ENCODE assay signal across 20 cellular contexts in genomic region chr10:21452203-21452602, GRCh38.
DNase-seq lines count a peak whose midpoint lies in the region; ATAC-seq, FAIRE-seq and TF ChIP-seq lines count a peak whose summit lies in the region.
"Had no signal": no experiment of that assay in that cellular context is flagged by ENCODE, and none has a peak within 500 bp of the region (broad histone marks: within the 10 kb centered on the region; RNA-seq: fewer than 3 reads in every experiment).

No MANE protein-coding gene starts in this region.

- TF ChIP-seq CTCF in HepG2 (CRISPR knock-in tag; IDR thresholded peaks at IDR 0.05) (no peak), right lobe of liver (IDR thresholded peaks at IDR 0.05) (no peak), fibroblast of mammary gland (conservative IDR thresholded peaks at IDR 0.05; ENCODE audit: control insufficient read depth, insufficient read depth, low read depth, low read length) (no peak), mesothelial cell of epicardium (IDR thresholded peaks at IDR 0.05; ENCODE audit: unreplicated experiment) (no peak), psoas muscle (IDR thresholded peaks at IDR 0.05) (no peak)

- H3K27me3 ChIP-seq in HepG2 (ENCODE audit: control insufficient read depth in 1 of 2, insufficient read depth in 2 of 2, low read length in 2 of 2) (peaks cover 0 to 10% of the 10 kb centered on the region in 2 experiments; a peak in 3 of 5 replicates), right lobe of liver (no peaks in the 10 kb centered on the region), adipocyte (replicated peaks; ENCODE audit: control insufficient read depth, insufficient read depth, low read length) (no peaks in the 10 kb centered on the region), mesendoderm (ENCODE audit: insufficient read depth, low read length, poor library complexity) (no peaks in the 10 kb centered on the region), psoas muscle (ENCODE audit: insufficient read depth in 3 of 3, low read length in 2 of 3) (no peaks in the 10 kb centered on the region)
- H3K27me3 ChIP-seq: BLaER1, SJSA1 had no signal

- H3K79me2 ChIP-seq in HepG2 (ENCODE audit: insufficient read depth, low read length), result no peaks in the 10 kb centered on the region
- no peaks in the 10 kb centered on the region for H3K79me2 ChIP-seq in mesendoderm (ENCODE audit: control insufficient read depth, insufficient read depth, low read length)

- intact Hi-C loops in HepG2 (cut with micrococcal nuclease; ENCODE audit: unreplicated experiment) (no loop called here), right lobe of liver (cut with DNase I) (no loop called here), psoas muscle (cut with DNase I) (no loop called here)

- TF ChIP-seq RAD21 in HepG2 (CRISPR knock-in tag; IDR thresholded peaks at IDR 0.05), result no peak

- H3K36me3 Mint-ChIP-seq in mesothelial cell of epicardium (no peaks in the 10 kb centered on the region), immature natural killer cell (no peaks in the 10 kb centered on the region)

- no peak overlapping the region for H3K4me3 Mint-ChIP-seq in mesothelial cell of epicardium
- H3K4me3 Mint-ChIP-seq in immature natural killer cell, result no peak overlapping the region
- H3K4me3 Mint-ChIP-seq: CD4-positive, alpha-beta T cell had no signal

- H3K27ac ChIP-seq in HepG2 (ENCODE audit: extremely low read length, insufficient read depth, low read length) (no peak overlapping the region), right lobe of liver (no peak overlapping the region), mesendoderm (ENCODE audit: low read depth, low read length) (no peak overlapping the region), psoas muscle (no peak overlapping the region)
- H3K27ac ChIP-seq: BLaER1, SJSA1 had no signal

- CTCF ChIA-PET in HepG2 (lab: Yijun Ruan, JAX; ENCODE audit: low intra/inter-chr PET ratio, low total read pairs), result no interaction called here

- H3K9me3 ChIP-seq in HepG2 (ENCODE audit: low read length) (no peaks in the 10 kb centered on the region), right lobe of liver (peaks cover 0 to 4% (median 0%) of the 10 kb centered on the region in 4 donors), adipocyte (ENCODE audit: control insufficient read depth, low read length) (peaks cover 41% of the 10 kb centered on the region), psoas muscle (peaks cover 4% of the 10 kb centered on the region)

- H3K79me1 ChIP-seq in mesendoderm (ENCODE audit: low read length), result no peaks in the 10 kb centered on the region

- H3K4me1 ChIP-seq in HepG2 (ENCODE audit: insufficient read depth, low read length), result peaks cover 6% of the 10 kb centered on the region; the same call in 1 of the 2 replicates
- H3K4me1 ChIP-seq in right lobe of liver, result no peaks in the 10 kb centered on the region
- H3K4me1 ChIP-seq in adipocyte (ENCODE audit: control insufficient read depth, insufficient read depth, low read length), result no peaks in the 10 kb centered on the region
- no peaks in the 10 kb centered on the region for H3K4me1 ChIP-seq in mesendoderm (ENCODE audit: control insufficient read depth, low read depth, low read length)
- no peaks in the 10 kb centered on the region for H3K4me1 ChIP-seq in psoas muscle
- H3K4me1 ChIP-seq: BLaER1, HAP-1, SJSA1 had no signal

- no peak overlapping the region for H2BK15ac ChIP-seq in mesendoderm (replicated peaks; ENCODE audit: low read depth)

- FAIRE-seq in HepG2 (lab: Jason Lieb, UNC), result no peak
- FAIRE-seq: A204.1, RCC 7860 had no signal

- H3K4me1 Mint-ChIP-seq in mesothelial cell of epicardium, result peaks cover 12% of the 10 kb centered on the region
- no peaks in the 10 kb centered on the region for H3K4me1 Mint-ChIP-seq in immature natural killer cell

- H3K18ac ChIP-seq in mesendoderm (ENCODE audit: low read length), result no peak overlapping the region

- H2AK5ac ChIP-seq in mesendoderm (ENCODE audit: low read length), result no peak overlapping the region

- in situ Hi-C loops in HepG2 (cut with HindIII; ENCODE audit: extremely low pct_ligation_motif_present, low pct_unique_long_range_greater_than_20kb), result no loop called here

- H3K4ac ChIP-seq in mesendoderm (ENCODE audit: low read depth, low read length), result no peak overlapping the region

- no peak overlapping the region for H4K5ac ChIP-seq in mesendoderm (ENCODE audit: low read length)

- no peaks in the 10 kb centered on the region for H4K20me1 ChIP-seq in HepG2 (ENCODE audit: insufficient read depth, low read length)
- H4K20me1 ChIP-seq: BLaER1 had no signal

- H3K9me3 Mint-ChIP-seq in mesothelial cell of epicardium, result peaks cover 6% of the 10 kb centered on the region
- no peaks in the 10 kb centered on the region for H3K9me3 Mint-ChIP-seq in immature natural killer cell
- H3K9me3 Mint-ChIP-seq: CD4-positive, alpha-beta T cell had no signal

- no peak overlapping the region for H3K4me2 ChIP-seq in HepG2 (ENCODE audit: low read depth, low read length)
- H3K4me2 ChIP-seq in mesendoderm (ENCODE audit: low read length), result no peak overlapping the region
- H3K4me2 ChIP-seq: BLaER1 had no signal

- no peak overlapping the region for H3K27ac Mint-ChIP-seq in mesothelial cell of epicardium
- no peak overlapping the region for H3K27ac Mint-ChIP-seq in immature natural killer cell
- H3K27ac Mint-ChIP-seq: CD4-positive, alpha-beta T cell had no signal

- POLR2A ChIA-PET in HepG2 (lab: Yijun Ruan, JAX), result no interaction called here

- TF ChIP-seq EP300 in HepG2 (IDR thresholded peaks at IDR 0.05; ENCODE audit: low read depth in 2 of 2, low read length in 2 of 2) (no peak), HepG2 (CRISPR knock-in tag; IDR thresholded peaks at IDR 0.05; ENCODE audit: borderline replicate concordance) (no peak)

- no peak overlapping the region for H2BK5ac ChIP-seq in mesendoderm (ENCODE audit: low read length)

- no peak overlapping the region for H2AFZ ChIP-seq in HepG2 (ENCODE audit: low read length)

- peak overlapping the region; percentile 12 for H2BK120ac ChIP-seq in mesendoderm (ENCODE audit: low read depth, low read length)

- H3K9ac ChIP-seq in HepG2 (ENCODE audit: insufficient read depth, low read depth, low read length) (no peak overlapping the region), adipocyte (ENCODE audit: low read length) (no peak overlapping the region), mesendoderm (ENCODE audit: low read length) (no peak overlapping the region)
- H3K9ac ChIP-seq: BLaER1 had no signal

- H3K27me3 Mint-ChIP-seq in mesothelial cell of epicardium (ENCODE audit: low read depth) (no peaks in the 10 kb centered on the region), immature natural killer cell (ENCODE audit: low read depth in 3 of 3) (peaks cover 0 to 14% (median 3%) of the 10 kb centered on the region in 3 donors)

- no TSS peak for BruUV-seq in HepG2 (replicated peaks; lab: Mats Ljungman, UMichigan)

- H3K23ac ChIP-seq in mesendoderm (ENCODE audit: low read length), result no peak overlapping the region

- ATAC-seq in HepG2 (no peak), right lobe of liver (no peak), psoas muscle (no peak)

- 50% methylated on average over 3 of the region's 3 CpGs for WGBS in HepG2 (ENCODE audit: low lambda C conversion rate)
- WGBS in right lobe of liver (ENCODE audit: insufficient coverage, low coverage, low lambda C conversion rate, missing lambda C conversion rate), result 79% methylated on average over 1 of the region's 3 CpGs
- no CpG with 5 or more reads among the region's 3 CpGs for WGBS in mesendoderm (ENCODE audit: extremely low coverage, insufficient coverage, low lambda C conversion rate)
- 82 to 88% (median 87%) methylated on average over 3 of the region's 3 CpGs for WGBS in psoas muscle, 3 donors

- H3K4me3 ChIP-seq in HepG2 (replicated peaks in 1 of 3; ENCODE audit: insufficient read depth in 1 of 3, low read depth in 2 of 3, low read length in 3 of 3) (no peak overlapping the region), right lobe of liver (no peak overlapping the region), adipocyte (ENCODE audit: low read length) (no peak overlapping the region), fibroblast of mammary gland (ENCODE audit: control insufficient read depth, low read depth, low read length) (no peak overlapping the region), mesendoderm (ENCODE audit: low read length) (no peak overlapping the region), psoas muscle (no peak overlapping the region)
- H3K4me3 ChIP-seq: BLaER1, HAP-1, SJSA1 had no signal

- DNase-seq in HepG2 (ENCODE audit: low spot score) (no peak), right lobe of liver (no peak), adipocyte (ENCODE audit: low read depth) (peak; percentile 62), fibroblast of mammary gland (ENCODE audit: low read depth) (peak; percentile 24), mesendoderm (no peak), mesothelial cell of epicardium (ENCODE audit: low spot score in 2 of 2, unreplicated experiment in 2 of 2) (no peak), psoas muscle (no peak), immature natural killer cell (no peak)
- DNase-seq: CD4-positive, alpha-beta T cell; COR-L47; DMS79; NCI-H1694; NCI-H446; NCI-H526; OCI-M1 had no signal

- TF ChIP-seq POLR2A in HepG2 (IDR thresholded peaks at IDR 0.05; ENCODE audit: insufficient read depth in 1 of 2, low read depth in 2 of 2, low read length in 2 of 2) (no peak), right lobe of liver (IDR thresholded peaks at IDR 0.05) (no peak)

- H4K8ac ChIP-seq in mesendoderm (ENCODE audit: low read depth, low read length), result no peak overlapping the region

- no peaks in the 10 kb centered on the region for H3K36me3 ChIP-seq in HepG2 (replicated peaks in 1 of 2; ENCODE audit: control insufficient read depth in 1 of 2, insufficient read depth in 2 of 2, low read length in 2 of 2)
- no peaks in the 10 kb centered on the region for H3K36me3 ChIP-seq in right lobe of liver
- H3K36me3 ChIP-seq in adipocyte (ENCODE audit: control insufficient read depth, insufficient read depth, low read length, severe bottlenecking), result no peaks in the 10 kb centered on the region
- H3K36me3 ChIP-seq in mesendoderm (ENCODE audit: control insufficient read depth, insufficient read depth, low read length), result no peaks in the 10 kb centered on the region
- H3K36me3 ChIP-seq in psoas muscle (ENCODE audit: insufficient read depth in 1 of 2, low read depth in 1 of 2), result no peaks in the 10 kb centered on the region
- H3K36me3 ChIP-seq: BLaER1, HAP-1, SJSA1 had no signal

- H3K56ac ChIP-seq in mesendoderm (ENCODE audit: low read length), result no peak overlapping the region

TF ChIP-seq in HepG2, 621 proteins besides CTCF, POLR2A, EP300 and RAD21:
- no peak for TF ChIP-seq IKZF5 (CRISPR knock-in tag; IDR thresholded peaks at IDR 0.05)
- TF ChIP-seq BRD4 (CRISPR knock-in tag; IDR thresholded peaks at IDR 0.05), result no peak
- no peak for TF ChIP-seq HHEX (CRISPR knock-in tag; IDR thresholded peaks at IDR 0.05)
- TF ChIP-seq CEBPB (IDR thresholded peaks at IDR 0.05; ENCODE audit: borderline replicate concordance, low read depth, low read length), result peak; percentile 71

Comparison
In these comparisons a context has a peak if more than half of its experiments do, and no peak if none do; other contexts are left out.
1. DNase-seq: peak in adipocyte (single experiment) and fibroblast of mammary gland (single experiment); none in HepG2 (single experiment), right lobe of liver (0 of 3), mesendoderm (single experiment), mesothelial cell of epicardium (0 of 2), psoas muscle (0 of 2) and immature natural killer cell (0 of 3).